Comparison of ENCODE assay signal across 8 cellular contexts in the genomic region with DNA sequence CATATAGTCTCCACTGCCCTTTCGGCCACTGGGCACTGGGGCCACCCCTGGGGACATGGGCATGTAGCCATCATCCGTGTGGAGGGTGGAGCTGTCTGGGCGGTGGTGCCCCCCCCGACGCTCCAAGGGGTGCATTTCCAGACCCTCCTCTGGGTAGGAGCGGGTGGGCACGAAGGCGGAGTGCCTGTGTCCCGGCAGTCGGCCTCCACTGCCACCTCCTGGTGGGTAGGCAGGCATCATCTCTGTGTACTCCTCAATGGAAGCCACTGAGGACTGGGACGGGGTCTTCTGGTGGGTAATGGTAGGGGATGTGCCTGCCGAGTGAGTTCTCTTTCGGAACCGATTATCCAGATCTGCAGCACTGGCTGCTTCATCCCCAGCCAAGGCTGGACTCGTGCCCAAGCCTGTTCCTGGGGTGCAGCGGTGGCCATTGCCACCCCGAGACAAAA. TPM values are rescaled to one million over a fixed set of nuclear protein-coding genes. Genes with fewer than 3 reads are reported as not detected.
A peak's percentile ranks its signal among the peaks of the same experiment; 100 is the strongest.
DNase-seq lines count a peak whose midpoint lies in the region; ATAC-seq and TF ChIP-seq lines count a peak whose summit lies in the region.

No MANE protein-coding gene starts in this region.

- H3K4me1 Mint-ChIP-seq in activated CD4-positive, alpha-beta T cell treated with anti-CD3 and anti-CD28 coated beads, Interleukin-2, amount 10 ng/mL, durations not matched to agents 7 days and 5 days, result peaks cover 71% of the 10 kb centered on the region
- H3K4me1 Mint-ChIP-seq in activated CD4-positive, alpha-beta memory T cell treated with anti-CD3 and anti-CD28 coated beads, Interleukin-2, amount 10 ng/mL, durations not matched to agents 7 days and 5 days, result peaks cover 64% of the 10 kb centered on the region

- ATAC-seq in GM21619 (IDR thresholded peaks at IDR 0.05; ENCODE audit: unreplicated experiment), result no peak
- ATAC-seq in HG03354 (IDR thresholded peaks at IDR 0.05; ENCODE audit: poor library complexity, severe bottlenecking, unreplicated experiment), result no peak

- intact Hi-C loops in tibial artery (cut with DNase I; ENCODE audit: low total_unique reads), result loop anchor here (10.0 kb wide), 1 partner anchor 322 kb away; no protein-coding TSS in a partner anchor

- no peaks in the 10 kb centered on the region for H3K9me3 Mint-ChIP-seq in activated CD4-positive, alpha-beta T cell treated with anti-CD3 and anti-CD28 coated beads, Interleukin-2, amount 10 ng/mL, durations not matched to agents 7 days and 5 days
- no peaks in the 10 kb centered on the region for H3K9me3 Mint-ChIP-seq in activated CD4-positive, alpha-beta memory T cell treated with anti-CD3 and anti-CD28 coated beads, Interleukin-2, amount 10 ng/mL, durations not matched to agents 7 days and 5 days

- H3K4me3 ChIP-seq in tibial artery, result peak overlapping the region in 1 of 2 donors; percentile 45

- TF ChIP-seq CTCF in tibial artery (IDR thresholded peaks at IDR 0.05), result peak in 1 of 2 experiments; percentile 25

- no peaks in the 10 kb centered on the region for H3K27me3 ChIP-seq in tibial artery

- peak overlapping the region; percentile 88 to 96 for H3K27ac ChIP-seq in tibial artery

- POLR2A ChIA-PET in activated CD4-positive, alpha-beta T cell treated with anti-CD3 and anti-CD28 coated beads, Interleukin-2, amount 10 ng/mL, durations not matched to agents 7 days and 5 days (lab: Charles Lee), result no interaction called here
- POLR2A ChIA-PET in activated CD4-positive, alpha-beta memory T cell treated with anti-CD3 and anti-CD28 coated beads, Interleukin-2, amount 10 ng/mL, durations not matched to agents 7 days and 5 days (lab: Charles Lee), result interaction anchor here (1.7 kb wide), 1 partner anchor 39 kb away, joined by 6 read pairs; a partner anchor contains a TSS

- peaks cover 0 to 28% (median 19%) of the 10 kb centered on the region in 3 donors for H3K36me3 ChIP-seq in tibial artery

- CTCF ChIA-PET in activated CD4-positive, alpha-beta T cell treated with anti-CD3 and anti-CD28 coated beads, Interleukin-2, amount 10 ng/mL, durations not matched to agents 7 days and 5 days (lab: Charles Lee), result no interaction called here
- CTCF ChIA-PET in activated CD4-positive, alpha-beta memory T cell treated with anti-CD3 and anti-CD28 coated beads, Interleukin-2, amount 10 ng/mL, durations not matched to agents 7 days and 5 days (lab: Charles Lee), result interaction anchor here (0.9 to 1.5 kb wide), 2 partner anchors 10 to 25 kb away, joined by 3 read pairs; no protein-coding TSS in a partner anchor

- H3K4me1 ChIP-seq in tibial artery, result peaks cover 0 to 77% (median 55%) of the 10 kb centered on the region in 4 donors

- H3K36me3 Mint-ChIP-seq in activated CD4-positive, alpha-beta T cell treated with anti-CD3 and anti-CD28 coated beads, Interleukin-2, amount 10 ng/mL, durations not matched to agents 7 days and 5 days (ENCODE audit: low read depth), result peaks cover 13% of the 10 kb centered on the region
- H3K36me3 Mint-ChIP-seq in activated CD4-positive, alpha-beta memory T cell treated with anti-CD3 and anti-CD28 coated beads, Interleukin-2, amount 10 ng/mL, durations not matched to agents 7 days and 5 days (ENCODE audit: low read depth), result peaks cover 22% of the 10 kb centered on the region

- no peak for DNase-seq in activated CD4-positive, alpha-beta T cell treated with anti-CD3 and anti-CD28 coated beads, Interleukin-2, amount 10 ng/mL, durations not matched to agents 7 days and 5 days
- no peak for DNase-seq in activated CD4-positive, alpha-beta T cell treated with anti-CD3 and anti-CD28 coated beads, Interleukin-2, amount 50 U/mL, for 4 hours
- DNase-seq in activated CD4-positive, alpha-beta memory T cell treated with anti-CD3 and anti-CD28 coated beads, Interleukin-2, amount 10 ng/mL, durations not matched to agents 7 days and 5 days, result peak; percentile 21
- DNase-seq in hepatic stellate cell (ENCODE audit: low spot score), result peak; percentile 83
- DNase-seq in tibial artery, result peak in 1 of 2 donors; percentile 65
- DNase-seq in NCI-H2171 treated with DMSO at 0.1 percent for 48 hours (lab: John Stamatoyannopoulos, UW), result no peak

- H3K27ac Mint-ChIP-seq in activated CD4-positive, alpha-beta T cell treated with anti-CD3 and anti-CD28 coated beads, Interleukin-2, amount 10 ng/mL, durations not matched to agents 7 days and 5 days, result no peak overlapping the region
- no peak overlapping the region for H3K27ac Mint-ChIP-seq in activated CD4-positive, alpha-beta memory T cell treated with anti-CD3 and anti-CD28 coated beads, Interleukin-2, amount 10 ng/mL, durations not matched to agents 7 days and 5 days

- H3K4me3 Mint-ChIP-seq in activated CD4-positive, alpha-beta T cell treated with anti-CD3 and anti-CD28 coated beads, Interleukin-2, amount 10 ng/mL, durations not matched to agents 7 days and 5 days, result peak overlapping the region; percentile 51
- H3K4me3 Mint-ChIP-seq in activated CD4-positive, alpha-beta memory T cell treated with anti-CD3 and anti-CD28 coated beads, Interleukin-2, amount 10 ng/mL, durations not matched to agents 7 days and 5 days, result peak overlapping the region; percentile 7

- no peaks in the 10 kb centered on the region for H3K9me3 ChIP-seq in tibial artery

- no peaks in the 10 kb centered on the region for H3K27me3 Mint-ChIP-seq in activated CD4-positive, alpha-beta T cell treated with anti-CD3 and anti-CD28 coated beads, Interleukin-2, amount 10 ng/mL, durations not matched to agents 7 days and 5 days
- H3K27me3 Mint-ChIP-seq in activated CD4-positive, alpha-beta memory T cell treated with anti-CD3 and anti-CD28 coated beads, Interleukin-2, amount 10 ng/mL, durations not matched to agents 7 days and 5 days, result no peaks in the 10 kb centered on the region

RNA-seq across cellular contexts. Expression of a gene that starts 2.8 kb away (rescaled TPM):
- 1 to 10 TPM; 6.6 to 6.9 TPM for total RNA-seq in activated CD4-positive, alpha-beta T cell treated with anti-CD3 and anti-CD28 coated beads, Interleukin-2, amount 10 ng/mL, durations not matched to agents 7 days and 5 days
- total RNA-seq in activated CD4-positive, alpha-beta memory T cell treated with anti-CD3 and anti-CD28 coated beads, Interleukin-2, amount 10 ng/mL, durations not matched to agents 7 days and 5 days, result 1 to 10 TPM; 7.2 to 7.4 TPM

RNA-seq across cellular contexts. Expression of a gene that starts 39.0 kb away (rescaled TPM):
- 10 to 100 TPM; 35.5 to 45.9 TPM for total RNA-seq in activated CD4-positive, alpha-beta T cell treated with anti-CD3 and anti-CD28 coated beads, Interleukin-2, amount 10 ng/mL, durations not matched to agents 7 days and 5 days
- total RNA-seq in activated CD4-positive, alpha-beta memory T cell treated with anti-CD3 and anti-CD28 coated beads, Interleukin-2, amount 10 ng/mL, durations not matched to agents 7 days and 5 days, result 10 to 100 TPM; 38.1 to 43.0 TPM

Comparison
In these comparisons a context has a peak if more than half of its experiments do, and no peak if none do; other contexts are left out.
1. DNase-seq: peak in activated CD4-positive, alpha-beta memory T cell treated with anti-CD3 and anti-CD28 coated beads, Interleukin-2, amount 10 ng/mL, durations not matched to agents 7 days and 5 days (single experiment) and hepatic stellate cell (single experiment); none in activated CD4-positive, alpha-beta T cell treated with anti-CD3 and anti-CD28 coated beads, Interleukin-2, amount 10 ng/mL, durations not matched to agents 7 days and 5 days (single experiment), activated CD4-positive, alpha-beta T cell treated with anti-CD3 and anti-CD28 coated beads, Interleukin-2, amount 50 U/mL, for 4 hours (0 of 2) and NCI-H2171 treated with DMSO at 0.1 percent for 48 hours (single experiment).